In genomic region chr10:101393378-101393777, GRCh38 we compare ENCODE assay signal across 7 cellular contexts.
"Had no signal": no experiment of that assay in that cellular context is flagged by ENCODE, and none has a peak within 500 bp of the region (broad histone marks: within the 10 kb centered on the region; RNA-seq: fewer than 3 reads in every experiment).

No MANE protein-coding gene starts in this region.

- H2AFZ ChIP-seq: GM23338 had no signal

- ATAC-seq: GM23338, HepG2 had no signal

- DNase-seq: H9, HCEC 1CT, HFFc6 had no signal

- H3K27ac Mint-ChIP-seq: GM23338, H9, HFFc6, IgD-negative memory B cell had no signal

- H3K4me2 ChIP-seq: GM23338 had no signal

- H3K4me3 ChIP-seq: GM23338 had no signal

- H3K9me3 Mint-ChIP-seq: GM23338, H9, HFFc6, IgD-negative memory B cell had no signal

- H3K27me3 Mint-ChIP-seq: IgD-negative memory B cell had no signal

- H3K27ac ChIP-seq: HL-60 had no signal

- H3K4me3 Mint-ChIP-seq: GM23338, H9, HFFc6, IgD-negative memory B cell had no signal

- H3K4me1 Mint-ChIP-seq: GM23338 had no signal
